Comparison of ENCODE assay signal across 24 cellular contexts in the genomic region with DNA sequence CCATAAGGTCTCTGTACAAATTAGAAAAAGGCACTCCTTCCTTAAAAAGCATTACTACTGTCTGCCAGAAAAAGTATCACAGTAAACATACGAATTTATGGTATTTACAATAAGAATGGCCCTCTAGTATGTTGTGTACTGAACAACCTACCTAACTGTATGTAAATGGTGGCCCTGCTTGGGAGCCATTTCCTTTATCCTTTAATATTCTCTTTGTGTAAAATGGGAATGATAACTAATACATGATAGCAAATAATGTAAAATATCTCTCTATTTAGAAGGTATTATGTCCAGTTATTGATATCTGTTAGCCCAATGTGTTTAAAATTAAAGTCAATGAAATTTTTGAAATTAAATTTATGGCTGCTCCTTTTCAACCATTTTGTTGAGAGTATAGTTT. TPM values are rescaled to one million over a fixed set of nuclear protein-coding genes. Genes with fewer than 3 reads are reported as not detected.
DNase-seq lines count a peak whose midpoint lies in the region; ATAC-seq, FAIRE-seq and TF ChIP-seq lines count a peak whose summit lies in the region.
"Had no signal": no experiment of that assay in that cellular context is flagged by ENCODE, and none has a peak within 500 bp of the region (broad histone marks: within the 10 kb centered on the region; RNA-seq: fewer than 3 reads in every experiment).

No MANE protein-coding gene starts in this region.

- H3K4me2 ChIP-seq in Karpas-422 (ENCODE audit: low read depth, low read length, poor library complexity, severe bottlenecking) (peak overlapping the region; percentile 83), GM12878 (ENCODE audit: control insufficient read depth, insufficient read depth) (peak overlapping the region; percentile 75), osteoblast (ENCODE audit: insufficient read depth, low read length) (peak overlapping the region; percentile 91)

- CTCF ChIA-PET in activated CD8-positive, alpha-beta memory T cell treated with anti-CD3 and anti-CD28 coated beads, Interleukin-2, amount 10 ng/mL, durations not matched to agents 7 days and 5 days (lab: Charles Lee) = interaction anchor here (0.6 to 2.1 kb wide), 2 partner anchors 46 to 74 kb away, joined by 3 to 6 read pairs; no protein-coding TSS in a partner anchor
- CTCF ChIA-PET in GM12878 (lab: Yijun Ruan, JAX) = interaction anchor here (0.7 kb wide), 1 partner anchor 18 kb away, joined by 3 read pairs; no protein-coding TSS in a partner anchor

- TF ChIP-seq RAD21 in GM12878 (IDR thresholded peaks at IDR 0.05; ENCODE audit: insufficient read depth, low read depth, low read length) = no peak

- H3K27ac ChIP-seq in Karpas-422 (ENCODE audit: low read length) (no peak overlapping the region), GM12878 (ENCODE audit: control insufficient read depth, insufficient read depth) (no peak overlapping the region; the same call in 1 of the 2 replicates), osteoblast (ENCODE audit: low read depth, low read length) (no peak overlapping the region)
- H3K27ac ChIP-seq: A549, upper lobe of left lung had no signal

- H3K4me1 ChIP-seq in Karpas-422 (ENCODE audit: low read length) (peaks cover 28% of the 10 kb centered on the region), GM12878 (ENCODE audit: control insufficient read depth, insufficient read depth, low read length) (no peaks in the 10 kb centered on the region; the same call in 1 of the 2 replicates), osteoblast (ENCODE audit: insufficient read depth, low read length) (peaks cover 20% of the 10 kb centered on the region)

- RAD21 ChIA-PET in GM12878 (lab: Charles Lee; ENCODE audit: unreplicated experiment) = interaction anchor here (0.9 to 1.1 kb wide), 2 partner anchors 10 to 46 kb away, joined by 3 to 4 read pairs; no protein-coding TSS in a partner anchor

- in situ Hi-C loops in GM12878 (cut with MboI) = no loop called here

- H3K36me3 Mint-ChIP-seq in activated CD8-positive, alpha-beta memory T cell treated with anti-CD3 and anti-CD28 coated beads, Interleukin-2, amount 10 ng/mL, durations not matched to agents 7 days and 5 days = peaks cover 53% of the 10 kb centered on the region

- H3K27ac Mint-ChIP-seq in activated CD8-positive, alpha-beta memory T cell treated with anti-CD3 and anti-CD28 coated beads, Interleukin-2, amount 10 ng/mL, durations not matched to agents 7 days and 5 days = no peak overlapping the region
- H3K27ac Mint-ChIP-seq: stimulated activated naive B cell treated with anti-CD40 and anti-IgM and Interleukin-4, amounts not matched to agents 10 μg/mL and 1 μg/mL and 100 μg/mL, for 72 hours had no signal

- H3K9me2 ChIP-seq in Karpas-422 (replicated peaks; ENCODE audit: insufficient read depth, low read length) = no peaks in the 10 kb centered on the region

- H3K4me3 ChIP-seq in Karpas-422 (ENCODE audit: low read length) = no peak overlapping the region
- H3K4me3 ChIP-seq in GM12878 = peak overlapping the region; percentile 55; the same call in 1 of the 2 replicates
- H3K4me3 ChIP-seq in osteoblast (ENCODE audit: insufficient read depth, low read length) = no peak overlapping the region
- H3K4me3 ChIP-seq: A549 had no signal

- no peaks in the 10 kb centered on the region for H3K9me3 ChIP-seq in Karpas-422 (ENCODE audit: low read length)
- no peaks in the 10 kb centered on the region for H3K9me3 ChIP-seq in GM12878 (replicated peaks; ENCODE audit: control insufficient read depth, insufficient read depth, low read length)
- H3K9me3 ChIP-seq in osteoblast (ENCODE audit: low read depth, low read length) = no peaks in the 10 kb centered on the region
- H3K9me3 ChIP-seq: A549, upper lobe of left lung had no signal

- no peak for TF ChIP-seq CTCF in GM12878 (IDR thresholded peaks at IDR 0.05 in 2 of 3, conservative IDR thresholded peaks at IDR 0.05 in 1 of 3; ENCODE audit: control insufficient read depth in 2 of 3, extremely low read depth in 1 of 3, insufficient read depth in 1 of 3, low read depth in 3 of 3, low read length in 3 of 3)
- no peak for TF ChIP-seq CTCF in osteoblast (IDR thresholded peaks at IDR 0.05; ENCODE audit: extremely low read depth, low read depth, low read length)

- H3K4me1 Mint-ChIP-seq in activated CD8-positive, alpha-beta memory T cell treated with anti-CD3 and anti-CD28 coated beads, Interleukin-2, amount 10 ng/mL, durations not matched to agents 7 days and 5 days = peaks cover 50% of the 10 kb centered on the region

- H3K27me3 Mint-ChIP-seq in activated CD8-positive, alpha-beta memory T cell treated with anti-CD3 and anti-CD28 coated beads, Interleukin-2, amount 10 ng/mL, durations not matched to agents 7 days and 5 days = no peaks in the 10 kb centered on the region
- H3K27me3 Mint-ChIP-seq: stimulated activated naive B cell treated with anti-CD40 and anti-IgM and Interleukin-4, amounts not matched to agents 10 μg/mL and 1 μg/mL and 100 μg/mL, for 72 hours had no signal

- H3K4me3 Mint-ChIP-seq in activated CD8-positive, alpha-beta memory T cell treated with anti-CD3 and anti-CD28 coated beads, Interleukin-2, amount 10 ng/mL, durations not matched to agents 7 days and 5 days = peak overlapping the region; percentile 89
- H3K4me3 Mint-ChIP-seq: CD14-positive monocyte, mesothelial cell of epicardium had no signal

- WGBS in GM12878 (ENCODE audit: insufficient coverage, insufficient replicate concordance, low lambda C conversion rate, missing lambda C conversion rate) = 100% methylated on average over 1 of the region's 1 CpG

- H3K36me3 ChIP-seq in Karpas-422 (ENCODE audit: insufficient read depth, low read length) = peaks cover 25% of the 10 kb centered on the region
- H3K36me3 ChIP-seq in GM12878 (ENCODE audit: control insufficient read depth in 2 of 2, insufficient read depth in 2 of 2, low read length in 1 of 2) = peaks cover 0 to 3% of the 10 kb centered on the region in 2 experiments; a peak in 3 of 4 replicates
- peaks cover 29% of the 10 kb centered on the region for H3K36me3 ChIP-seq in osteoblast (ENCODE audit: insufficient read depth, low read length)

- SMC1A ChIA-PET in GM12878 (lab: Charles Lee; ENCODE audit: uncharacterized antibody, unreplicated experiment) = interaction anchor here (1.3 kb wide), 1 partner anchor 493 kb away, joined by 4 read pairs; no protein-coding TSS in a partner anchor

- no peak overlapping the region for H2AFZ ChIP-seq in Karpas-422 (ENCODE audit: low read length)
- no peak overlapping the region for H2AFZ ChIP-seq in GM12878 (ENCODE audit: control insufficient read depth, low read depth, low read length)
- H2AFZ ChIP-seq in osteoblast (ENCODE audit: low read length) = no peak overlapping the region

- no peak for TF ChIP-seq POLR2A in GM12878 (IDR thresholded peaks at IDR 0.05; ENCODE audit: low read depth, low read length)

- no peaks in the 10 kb centered on the region for H3K9me3 Mint-ChIP-seq in activated CD8-positive, alpha-beta memory T cell treated with anti-CD3 and anti-CD28 coated beads, Interleukin-2, amount 10 ng/mL, durations not matched to agents 7 days and 5 days (ENCODE audit: low read depth)
- H3K9me3 Mint-ChIP-seq: CD14-positive monocyte; mesothelial cell of epicardium; stimulated activated naive B cell treated with anti-CD40 and anti-IgM and Interleukin-4, amounts not matched to agents 10 μg/mL and 1 μg/mL and 100 μg/mL, for 72 hours had no signal

- H4K20me1 ChIP-seq in Karpas-422 (ENCODE audit: insufficient read depth, low read depth, low read length) (peaks cover 22% of the 10 kb centered on the region; the same call in 1 of the 2 replicates), GM12878 (ENCODE audit: control insufficient read depth, insufficient read depth) (no peaks in the 10 kb centered on the region), osteoblast (ENCODE audit: insufficient read depth, low read length) (peaks cover 41% of the 10 kb centered on the region)

- no peak for DNase-seq in activated CD8-positive, alpha-beta memory T cell treated with anti-CD3 and anti-CD28 coated beads, Interleukin-2, amount 10 ng/mL, durations not matched to agents 7 days and 5 days
- DNase-seq in activated CD8-positive, alpha-beta memory T cell treated with anti-CD3 and anti-CD28 coated beads for 24 hours = no peak
- no peak for DNase-seq in Karpas-422
- no peak for DNase-seq in GM12878 (ENCODE audit: low read depth, low spot score)
- DNase-seq in osteoblast (ENCODE audit: insufficient read length, low spot score, missing footprints) = no peak
- no peak for DNase-seq in globus pallidus (ENCODE audit: low spot score)
- DNase-seq: DMS153; MV-4-11; NCI-H2029; NCI-H510A; retina; SHP77 treated with DMSO at 0.1 percent for 48 hours; stimulated activated CD4-positive, alpha-beta T cell treated with anti-CD3 and anti-CD28 coated beads, Interleukin-15, amount 100 ng/mL, for 24 hours; stimulated activated naive B cell treated with anti-CD40 and anti-IgM and Interleukin-4, amounts not matched to agents 10 μg/mL and 1 μg/mL and 100 μg/mL, for 72 hours; T1000; upper lobe of left lung had no signal

- intact Hi-C loops in GM12878 (cut with micrococcal nuclease; ENCODE audit: unreplicated experiment) = no loop called here

- H3K27me3 ChIP-seq in Karpas-422 (ENCODE audit: low read length) (no peaks in the 10 kb centered on the region), GM12878 (replicated peaks in 1 of 2; ENCODE audit: control insufficient read depth in 2 of 2, insufficient read depth in 2 of 2, low read length in 1 of 2) (no peaks in the 10 kb centered on the region), osteoblast (ENCODE audit: insufficient read depth, low read length) (no peaks in the 10 kb centered on the region)
- H3K27me3 ChIP-seq: upper lobe of left lung had no signal

- no peak overlapping the region for H3K9ac ChIP-seq in Karpas-422 (ENCODE audit: low read length)
- H3K9ac ChIP-seq in GM12878 (ENCODE audit: control insufficient read depth, insufficient read depth, low read length) = no peak overlapping the region; the same call in 1 of the 2 replicates

- POLR2A ChIA-PET in GM12878 (lab: Charles Lee) = interaction anchor here (0.6 to 1.3 kb wide), 4 partner anchors 10 to 557 kb away, joined by 3 to 8 read pairs (median 5); a partner anchor contains a TSS

- H3K79me2 ChIP-seq in Karpas-422 (ENCODE audit: low read length) = peaks cover 100% of the 10 kb centered on the region
- H3K79me2 ChIP-seq in GM12878 (ENCODE audit: control insufficient read depth, insufficient read depth, low read length) = peaks cover 98% of the 10 kb centered on the region
- H3K79me2 ChIP-seq in osteoblast (ENCODE audit: insufficient read depth, low read length) = peaks cover 99% of the 10 kb centered on the region

- no peak for FAIRE-seq in GM12878 (lab: Jason Lieb, UNC)
- FAIRE-seq: A549, astrocyte, H1 had no signal

- no peak for ATAC-seq in activated CD8-positive, alpha-beta memory T cell treated with anti-CD3 and anti-CD28 coated beads, Interleukin-2, amount 10 ng/mL, durations not matched to agents 7 days and 5 days
- ATAC-seq in GM12878 = no peak
- ATAC-seq in HG02588 (IDR thresholded peaks at IDR 0.05; ENCODE audit: unreplicated experiment) = no peak
- no peak for ATAC-seq in GM21717 (IDR thresholded peaks at IDR 0.05; ENCODE audit: unreplicated experiment)
- ATAC-seq: A549; activated CD4-positive, CD25-positive, alpha-beta regulatory T cell treated with anti-CD3 and anti-CD28 coated beads, Interleukin-2, amount 50 U/mL, for 24 hours; stimulated activated naive B cell treated with anti-CD40 and anti-IgM and Interleukin-4, amounts not matched to agents 10 μg/mL and 1 μg/mL and 100 μg/mL, for 72 hours had no signal

- no peak for TF ChIP-seq EP300 in GM12878 (IDR thresholded peaks at IDR 0.05; ENCODE audit: borderline replicate concordance in 1 of 2, control insufficient read depth in 1 of 2, low read depth in 2 of 2, low read length in 2 of 2)

- BruUV-seq in GM12878 (replicated peaks; lab: Mats Ljungman, UMichigan) = no TSS peak

RNA-seq across cellular contexts. Expression of a gene that starts 5.2 kb away (rescaled TPM):
- 100 to 1,000 TPM in 1 of 2 experiments, 10 to 100 TPM in 1; 87.5 to 106 TPM for total RNA-seq in activated CD8-positive, alpha-beta memory T cell treated with anti-CD3 and anti-CD28 coated beads, Interleukin-2, amount 10 ng/mL, durations not matched to agents 7 days and 5 days
- total RNA-seq in Karpas-422 (2014; rRNA removed; shearing (Covaris generic); ENCODE audit: low replicate concordance) = 26.9 and 29.9 TPM in 2 replicates
- 45.5 and 51.4 TPM in 2 replicates for total RNA-seq in GM12878 (2013; cell fraction: nucleolus; rRNA removed)
- total RNA-seq in GM12878 (2014; rRNA removed) = 30.0 and 31.3 TPM in 2 replicates
- 30.8 and 35.6 TPM in 2 replicates for total RNA-seq in GM12878 (2014; rRNA removed; fragmentation: Illumina TruSeq; extraction: Trizol)
- 50.5 and 51.2 TPM in 2 replicates for total RNA-seq in GM12878 (2021)
- 21.9 TPM for polyA plus RNA-seq in GM12878 (2011; ENCODE audit: low read depth)
- polyA plus RNA-seq in GM12878 (2011; rRNA removed) = 43.9 and 60.5 TPM in 2 replicates
- 18.2 and 22.1 TPM in 2 replicates for polyA plus RNA-seq in GM12878 (2011; cell fraction: cytosol; rRNA removed)
- polyA plus RNA-seq in GM12878 (2011; cell fraction: nucleus; rRNA removed) = 12.3 and 13.1 TPM in 2 replicates
- polyA plus RNA-seq in GM12878 (2012) = 19.5 and 28.2 TPM in 2 replicates
- 35.1 and 41.1 TPM in 2 replicates for polyA plus RNA-seq in GM12878 (2014; fragmentation: Illumina TruSeq; extraction: Trizol)
- polyA plus RNA-seq in GM12878 (2014; fragmentation: Nextera tagmentation; extraction: Ambion mirVana) = 10 to 100 TPM in 1 of 2 experiments, 1 to 10 TPM in 1; 7.4 to 12.7 TPM
- polyA plus RNA-seq in GM12878 (2014; rRNA removed) = 29.9 and 31.8 TPM in 2 replicates
- polyA plus RNA-seq in GM12878 (2016; fragmentation: Nextera tagmentation; extraction: Ambion mirVana) = 10 to 100 TPM; 50.0 to 56.1 TPM
- 31.1 and 33.7 TPM in 2 replicates for polyA minus RNA-seq in GM12878 (2011; rRNA and poly(A)+ RNA removed)
- 25.3 and 31.2 TPM in 2 replicates for polyA minus RNA-seq in GM12878 (2011; cell fraction: cytosol; rRNA and poly(A)+ RNA removed)
- 18.7 and 32.1 TPM in 2 replicates for polyA minus RNA-seq in GM12878 (2011; cell fraction: nucleus; rRNA and poly(A)+ RNA removed)
- total RNA-seq in osteoblast = 26.8 and 27.1 TPM in 2 replicates
